In the genomic region with DNA sequence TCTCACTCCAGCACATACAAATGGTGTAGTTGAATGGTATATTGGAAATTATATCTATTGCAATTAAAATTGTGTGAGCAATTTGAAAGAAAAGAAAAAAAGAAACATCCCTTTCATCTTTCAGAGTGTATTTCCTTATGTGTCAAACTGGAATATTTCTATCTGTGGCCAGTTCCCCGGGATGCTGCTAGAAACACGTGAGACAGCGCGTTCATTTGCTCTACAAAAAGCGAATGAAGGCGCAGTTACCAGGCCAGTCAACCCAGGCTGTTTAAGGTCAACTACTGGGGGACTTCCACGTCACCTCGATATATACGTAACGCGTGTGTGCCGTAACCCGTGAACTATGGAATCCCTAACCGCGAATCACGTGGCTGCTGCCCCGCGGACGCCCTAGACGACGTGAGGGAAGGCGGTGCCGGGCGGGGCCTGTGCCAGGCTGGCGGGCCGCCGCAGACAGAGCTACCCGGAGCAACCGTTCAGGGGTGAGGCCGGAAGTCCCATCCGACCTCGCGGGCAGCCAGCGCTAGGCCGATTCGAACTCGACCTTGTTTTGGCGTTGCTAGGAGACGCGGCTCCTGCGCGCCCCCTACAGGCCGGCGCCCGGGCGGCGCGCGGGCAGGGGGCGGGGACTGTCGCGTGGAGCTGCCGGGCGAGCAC, we compare ENCODE assay signal across 8 cellular contexts. TPM values are rescaled to one million over a fixed set of nuclear protein-coding genes. Genes with fewer than 3 reads are reported as not detected.
A peak's percentile ranks its signal among the peaks of the same experiment; 100 is the strongest.
DNase-seq lines count a peak whose midpoint lies in the region; ATAC-seq, FAIRE-seq and TF ChIP-seq lines count a peak whose summit lies in the region.

No MANE protein-coding gene starts in this region.

- H3K4me1 ChIP-seq in HepG2 (ENCODE audit: insufficient read depth, low read length): peaks cover 50% of the 10 kb centered on the region

- peak overlapping the region; percentile 94 for H3K9ac ChIP-seq in HepG2 (ENCODE audit: insufficient read depth, low read depth, low read length)

- no TSS peak for BruUV-seq in HepG2 (replicated peaks; lab: Mats Ljungman, UMichigan)

- DNase-seq in Ammon's horn (ENCODE audit: low spot score) (peak; percentile 85), GM19239 (ENCODE audit: insufficient read length, low spot score) (peak; percentile 65), NCI-H510A (lab: John Stamatoyannopoulos, UW) (peak; percentile 88), HepG2 (ENCODE audit: low spot score) (peak; percentile 72)
- peak; percentile 94 for DNase-seq in activated CD4-positive, alpha-beta T cell treated with anti-CD3 and anti-CD28 coated beads, Interleukin-2, amount 10 ng/mL, durations not matched to agents 7 days and 5 days
- peak; percentile 89 for DNase-seq in stimulated activated CD4-positive, alpha-beta T cell treated with anti-CD3 and anti-CD28 coated beads, Interleukin-4, amount 100 ng/mL, for 1 hour

- no peaks in the 10 kb centered on the region for H3K9me3 ChIP-seq in HepG2 (ENCODE audit: low read length)

- H3K27me3 Mint-ChIP-seq in activated CD4-positive, alpha-beta T cell treated with anti-CD3 and anti-CD28 coated beads, Interleukin-2, amount 10 ng/mL, durations not matched to agents 7 days and 5 days: no peaks in the 10 kb centered on the region
- no peaks in the 10 kb centered on the region for H3K27me3 Mint-ChIP-seq in dendritic cell treated with granulocyte-macrophage colony-stimulating factor and Interleukin-4, amounts not matched to agents 40 ng/mL and 50 ng/mL, for 4 days

- H3K4me3 ChIP-seq in HepG2 (replicated peaks in 1 of 3; ENCODE audit: insufficient read depth in 1 of 3, low read depth in 2 of 3, low read length in 3 of 3): peak overlapping the region; percentile 86 to 95 (median 92); a peak in 5 of 6 replicates

- peak; percentile 84 for TF ChIP-seq CTCF in HepG2 (CRISPR knock-in tag; IDR thresholded peaks at IDR 0.05)

- POLR2A ChIA-PET in activated CD4-positive, alpha-beta T cell treated with anti-CD3 and anti-CD28 coated beads, Interleukin-2, amount 10 ng/mL, durations not matched to agents 7 days and 5 days (lab: Charles Lee): interaction anchor here (1.0 to 1.4 kb wide), 2 partner anchors 12 to 427 kb away, joined by 3 to 5 read pairs; no protein-coding TSS in a partner anchor
- POLR2A ChIA-PET in HepG2 (lab: Yijun Ruan, JAX): interaction anchor here (0.6 to 3.7 kb wide), 13 partner anchors 10 to 422 kb away, joined by 3 to 20 read pairs (median 6); no protein-coding TSS in a partner anchor

- H3K27me3 ChIP-seq in HepG2 (ENCODE audit: control insufficient read depth in 1 of 2, insufficient read depth in 2 of 2, low read length in 2 of 2): no peaks in the 10 kb centered on the region

- peak; percentile 87 for ATAC-seq in HG03439 (IDR thresholded peaks at IDR 0.05; ENCODE audit: unreplicated experiment)
- peak; percentile 88 for ATAC-seq in HepG2

- CTCF ChIA-PET in activated CD4-positive, alpha-beta T cell treated with anti-CD3 and anti-CD28 coated beads, Interleukin-2, amount 10 ng/mL, durations not matched to agents 7 days and 5 days (lab: Charles Lee): interaction anchor here (0.6 to 2.8 kb wide), 55 partner anchors 9 to 1223 kb away, joined by 3 to 45 read pairs (median 4); no protein-coding TSS in a partner anchor
- CTCF ChIA-PET in HepG2 (lab: Yijun Ruan, JAX; ENCODE audit: low intra/inter-chr PET ratio, low total read pairs): interaction anchor here (1.7 to 2.2 kb wide), 2 partner anchors 48 to 576 kb away, joined by 8 to 11 read pairs; no protein-coding TSS in a partner anchor

- no peaks in the 10 kb centered on the region for H3K9me3 Mint-ChIP-seq in activated CD4-positive, alpha-beta T cell treated with anti-CD3 and anti-CD28 coated beads, Interleukin-2, amount 10 ng/mL, durations not matched to agents 7 days and 5 days
- no peaks in the 10 kb centered on the region for H3K9me3 Mint-ChIP-seq in dendritic cell treated with granulocyte-macrophage colony-stimulating factor and Interleukin-4, amounts not matched to agents 40 ng/mL and 50 ng/mL, for 4 days

- FAIRE-seq in GM19239 (lab: Jason Lieb, UNC): peak; percentile 93
- FAIRE-seq in HepG2 (lab: Jason Lieb, UNC): no peak

- peak overlapping the region; percentile 96 for H3K27ac Mint-ChIP-seq in activated CD4-positive, alpha-beta T cell treated with anti-CD3 and anti-CD28 coated beads, Interleukin-2, amount 10 ng/mL, durations not matched to agents 7 days and 5 days
- H3K27ac Mint-ChIP-seq in dendritic cell treated with granulocyte-macrophage colony-stimulating factor and Interleukin-4, amounts not matched to agents 40 ng/mL and 50 ng/mL, for 4 days: peak overlapping the region; percentile 97

- TF ChIP-seq RAD21 in HepG2 (CRISPR knock-in tag; IDR thresholded peaks at IDR 0.05): 0 out of 2 replicates have a peak, but pooled peaks have one; percentile 11

- no peak for TF ChIP-seq POLR2A in HepG2 (IDR thresholded peaks at IDR 0.05; ENCODE audit: insufficient read depth in 1 of 2, low read depth in 2 of 2, low read length in 2 of 2)

- peak overlapping the region; percentile 70 for H3K4me2 ChIP-seq in HepG2 (ENCODE audit: low read depth, low read length)

- H3K27ac ChIP-seq in HepG2 (ENCODE audit: extremely low read length, insufficient read depth, low read length): peak overlapping the region; percentile 92

- H2AFZ ChIP-seq in HepG2 (ENCODE audit: low read length): no peak overlapping the region

- TF ChIP-seq EP300 in HepG2 (IDR thresholded peaks at IDR 0.05; ENCODE audit: low read depth in 2 of 2, low read length in 2 of 2) (peak in 1 of 2 experiments; percentile 41; a peak in 2 of 4 replicates), HepG2 (CRISPR knock-in tag; IDR thresholded peaks at IDR 0.05; ENCODE audit: borderline replicate concordance) (no peak)

- H3K4me3 Mint-ChIP-seq in activated CD4-positive, alpha-beta T cell treated with anti-CD3 and anti-CD28 coated beads, Interleukin-2, amount 10 ng/mL, durations not matched to agents 7 days and 5 days: peak overlapping the region; percentile 97
- peak overlapping the region; percentile 95 for H3K4me3 Mint-ChIP-seq in dendritic cell treated with granulocyte-macrophage colony-stimulating factor and Interleukin-4, amounts not matched to agents 40 ng/mL and 50 ng/mL, for 4 days

- peaks cover 41% of the 10 kb centered on the region for H3K4me1 Mint-ChIP-seq in activated CD4-positive, alpha-beta T cell treated with anti-CD3 and anti-CD28 coated beads, Interleukin-2, amount 10 ng/mL, durations not matched to agents 7 days and 5 days
- H3K4me1 Mint-ChIP-seq in dendritic cell treated with granulocyte-macrophage colony-stimulating factor and Interleukin-4, amounts not matched to agents 40 ng/mL and 50 ng/mL, for 4 days (ENCODE audit: low read depth): peaks cover 43% of the 10 kb centered on the region

- H3K36me3 ChIP-seq in HepG2 (replicated peaks in 1 of 2; ENCODE audit: control insufficient read depth in 1 of 2, insufficient read depth in 2 of 2, low read length in 2 of 2): no peaks in the 10 kb centered on the region

- peaks cover 30% of the 10 kb centered on the region for H3K79me2 ChIP-seq in HepG2 (ENCODE audit: insufficient read depth, low read length)

- intact Hi-C loops in dendritic cell treated with granulocyte-macrophage colony-stimulating factor and Interleukin-4, amounts not matched to agents 40 ng/mL and 50 ng/mL, for 4 days (cut with micrococcal nuclease): loop anchor here (1.0 to 10.0 kb wide), 6 partner anchors 15 to 576 kb away; no protein-coding TSS in a partner anchor
- intact Hi-C loops in HepG2 (cut with micrococcal nuclease; ENCODE audit: unreplicated experiment): loop anchor here (2.0 kb wide), 1 partner anchor 256 kb away; no protein-coding TSS in a partner anchor

- no peaks in the 10 kb centered on the region for H4K20me1 ChIP-seq in HepG2 (ENCODE audit: insufficient read depth, low read length)

- H3K36me3 Mint-ChIP-seq in activated CD4-positive, alpha-beta T cell treated with anti-CD3 and anti-CD28 coated beads, Interleukin-2, amount 10 ng/mL, durations not matched to agents 7 days and 5 days (ENCODE audit: low read depth): peaks cover 8% of the 10 kb centered on the region
- H3K36me3 Mint-ChIP-seq in dendritic cell treated with granulocyte-macrophage colony-stimulating factor and Interleukin-4, amounts not matched to agents 40 ng/mL and 50 ng/mL, for 4 days (ENCODE audit: low read depth): peaks cover 13% of the 10 kb centered on the region

- WGBS in HepG2 (ENCODE audit: low lambda C conversion rate): 90% methylated on average over 25 of the region's 54 CpGs

- in situ Hi-C loops in HepG2 (cut with HindIII; ENCODE audit: extremely low pct_ligation_motif_present, low pct_unique_long_range_greater_than_20kb): loop anchor here (10.0 to 25.0 kb wide), 2 partner anchors 426 to 488 kb away; no protein-coding TSS in a partner anchor

TF ChIP-seq in HepG2, 621 proteins besides CTCF, POLR2A, EP300 and RAD21 (continues in another document):
- peak; percentile 1; the same call in 1 of the 2 replicates for TF ChIP-seq ZSCAN20 (CRISPR knock-in tag; IDR thresholded peaks at IDR 0.05; ENCODE audit: borderline replicate concordance)
- TF ChIP-seq ELF1 (CRISPR knock-in tag; IDR thresholded peaks at IDR 0.05): peak; percentile 82
- peak; percentile 59 for TF ChIP-seq ZFX (CRISPR knock-in tag; IDR thresholded peaks at IDR 0.05; ENCODE audit: low read depth)

RNA-seq across cellular contexts. Expression of a gene that starts 1.1 kb away (rescaled TPM):
- 10 to 100 TPM; 13.9 to 14.9 TPM for total RNA-seq in activated CD4-positive, alpha-beta T cell treated with anti-CD3 and anti-CD28 coated beads, Interleukin-2, amount 10 ng/mL, durations not matched to agents 7 days and 5 days
- 25.6 and 29.3 TPM in 2 replicates for total RNA-seq in HepG2 (2016; rRNA removed; fragmentation: Illumina TruSeq; extraction: Trizol)
- total RNA-seq in HepG2 (2016; cell fraction: cytosol; rRNA removed; fragmentation: Illumina TruSeq; extraction: Trizol; ENCODE audit: low read depth): 17.3 and 19.0 TPM in 2 replicates
- total RNA-seq in HepG2 (2016; cell fraction: insoluble cytoplasmic fraction; rRNA removed; fragmentation: Illumina TruSeq; extraction: Trizol): 26.6 and 32.4 TPM in 2 replicates
- 26.0 and 30.7 TPM in 2 replicates for total RNA-seq in HepG2 (2016; cell fraction: membrane; rRNA removed; fragmentation: Illumina TruSeq; extraction: Trizol)
- total RNA-seq in HepG2 (2016; cell fraction: nucleus; rRNA removed; fragmentation: Illumina TruSeq; extraction: Trizol): 21.7 and 22.6 TPM in 2 replicates
- 6.1 and 10.8 TPM in 2 replicates for polyA plus RNA-seq in HepG2 (2011; rRNA removed)
- 6.0 and 7.0 TPM in 2 replicates for polyA plus RNA-seq in HepG2 (2011; cell fraction: cytosol; rRNA removed)
- polyA plus RNA-seq in HepG2 (2011; cell fraction: nucleus; rRNA removed): 5.0 and 6.5 TPM in 2 replicates
- polyA plus RNA-seq in HepG2 (2012): 12.3 and 18.1 TPM in 2 replicates
- 14.8 and 18.0 TPM in 2 replicates for polyA plus RNA-seq in HepG2 (2016; cell fraction: cytosol; fragmentation: Illumina TruSeq; extraction: Trizol; ENCODE audit: low read depth)
- 22.2 and 26.1 TPM in 2 replicates for polyA plus RNA-seq in HepG2 (2016; cell fraction: insoluble cytoplasmic fraction; fragmentation: Illumina TruSeq; extraction: Trizol; ENCODE audit: low read depth)
- 19.9 and 20.0 TPM in 2 replicates for polyA plus RNA-seq in HepG2 (2016; cell fraction: membrane; fragmentation: Illumina TruSeq; extraction: Trizol; ENCODE audit: low read depth)
- 17.8 and 20.7 TPM in 2 replicates for polyA plus RNA-seq in HepG2 (2016; cell fraction: nucleus; fragmentation: Illumina TruSeq; extraction: Trizol; ENCODE audit: insufficient read depth, low read depth)
- polyA minus RNA-seq in HepG2 (2011; rRNA and poly(A)+ RNA removed; ENCODE audit: low replicate concordance): 6.7 and 12.2 TPM in 2 replicates
- polyA minus RNA-seq in HepG2 (2011; cell fraction: cytosol; rRNA and poly(A)+ RNA removed): 5.7 and 6.4 TPM in 2 replicates
- 30.6 and 38.9 TPM in 2 replicates for polyA minus RNA-seq in HepG2 (2011; cell fraction: nucleus; rRNA and poly(A)+ RNA removed)

Comparison
In these comparisons a context has a peak if more than half of its experiments do, and no peak if none do; other contexts are left out.
1. Peak in every context shown above with its lines: DNase-seq, ATAC-seq, H3K4me3 ChIP-seq and H3K27ac ChIP-seq.